1 cellular context compared by ENCODE assay signal in genomic region chr6:74780831-74781230, GRCh38.
TF ChIP-seq lines count a peak whose summit lies in the region.

No MANE protein-coding gene starts in this region.

TF ChIP-seq in H1, 55 proteins besides CTCF, POLR2A, EP300 and RAD21 (continued from another document):
- no peak for TF ChIP-seq CEBPB (IDR thresholded peaks at IDR 0.05; ENCODE audit: low read depth, low read length)
- TF ChIP-seq RFX5 (IDR thresholded peaks at IDR 0.05; ENCODE audit: borderline replicate concordance, low read depth, low read length): no peak
- TF ChIP-seq ASH2L (IDR thresholded peaks at IDR 0.05; ENCODE audit: low read length): no peak
- TF ChIP-seq JUN (IDR thresholded peaks at IDR 0.05; ENCODE audit: low read depth, low read length): no peak
- no peak for TF ChIP-seq E2F6 (IDR thresholded peaks at IDR 0.05)
- TF ChIP-seq KDM5A (IDR thresholded peaks at IDR 0.05; ENCODE audit: low read length): no peak
- no peak for TF ChIP-seq GABPA (IDR thresholded peaks at IDR 0.05; ENCODE audit: borderline replicate concordance, insufficient read depth, low read length)
- TF ChIP-seq CTBP2 (IDR thresholded peaks at IDR 0.05; ENCODE audit: borderline replicate concordance, insufficient read depth, insufficient read length, low read length): no peak
- no peak for TF ChIP-seq CHD1 (IDR thresholded peaks at IDR 0.05; ENCODE audit: low read depth, low read length)
- no peak for TF ChIP-seq EGR1 (IDR thresholded peaks at IDR 0.05; ENCODE audit: borderline replicate concordance, low read depth, low read length)
- TF ChIP-seq SAP30 (IDR thresholded peaks at IDR 0.05; ENCODE audit: insufficient read depth, insufficient replicate concordance, low read length): no peak
- TF ChIP-seq RNF2 (IDR thresholded peaks at IDR 0.05; ENCODE audit: borderline replicate concordance, low read depth, low read length, missing control alignments, poor library complexity, severe bottlenecking): no peak
- TF ChIP-seq TBP (IDR thresholded peaks at IDR 0.05; ENCODE audit: low read depth, low read length): no peak
- TF ChIP-seq HDAC2 (IDR thresholded peaks at IDR 0.05; ENCODE audit: borderline replicate concordance in 1 of 2, low read depth in 2 of 2, low read length in 2 of 2): no peak
- no peak for TF ChIP-seq ZNF274 (IDR thresholded peaks at IDR 0.05; ENCODE audit: borderline replicate concordance, extremely low read depth, low read length)
